Comparison of ENCODE assay signal across 8 cellular contexts in genomic region chr22:41302016-41302767, GRCh38. TPM values are rescaled to one million over a fixed set of nuclear protein-coding genes. Genes with fewer than 3 reads are reported as not detected.
DNase-seq lines count a peak whose midpoint lies in the region; ATAC-seq and TF ChIP-seq lines count a peak whose summit lies in the region.

No MANE protein-coding gene starts in this region.

- H3K36me3 Mint-ChIP-seq in activated CD8-positive, alpha-beta memory T cell treated with anti-CD3 and anti-CD28 coated beads, Interleukin-2, amount 10 ng/mL, durations not matched to agents 7 days and 5 days = peaks cover 5% of the 10 kb centered on the region

- CTCF ChIA-PET in activated CD8-positive, alpha-beta memory T cell treated with anti-CD3 and anti-CD28 coated beads, Interleukin-2, amount 10 ng/mL, durations not matched to agents 7 days and 5 days (lab: Charles Lee) = interaction anchor here (0.8 to 2.7 kb wide), 11 partner anchors 14 to 379 kb away, joined by 3 to 13 read pairs (median 3); partner anchors contain the start of genes ACO2, PHF5A and RANGAP1

- peak overlapping the region; percentile 73 for H3K4me3 Mint-ChIP-seq in activated CD8-positive, alpha-beta memory T cell treated with anti-CD3 and anti-CD28 coated beads, Interleukin-2, amount 10 ng/mL, durations not matched to agents 7 days and 5 days

- H3K4me3 ChIP-seq in fibroblast of pulmonary artery (replicated peaks; ENCODE audit: low read depth, low read length) = peak overlapping the region; percentile 85
- peak overlapping the region; percentile 69 to 93 for H3K4me3 ChIP-seq in neuronal stem cell (ENCODE audit: low read length in 2 of 2)

- no peak for TF ChIP-seq CTCF in fibroblast of pulmonary artery (IDR thresholded peaks at IDR 0.05; ENCODE audit: low read length, missing control alignments)

- H3K36me3 ChIP-seq in neuronal stem cell (replicated peaks in 1 of 2; ENCODE audit: control insufficient read depth in 2 of 2, insufficient read depth in 2 of 2, low read length in 2 of 2) = peaks cover 3 to 17% of the 10 kb centered on the region in 2 donors

- peaks cover 6 to 9% of the 10 kb centered on the region in 2 donors for H3K4me1 ChIP-seq in neuronal stem cell (ENCODE audit: control insufficient read depth in 2 of 2, insufficient read depth in 1 of 2, low read depth in 1 of 2, low read length in 2 of 2)

- H2BK5ac ChIP-seq in neuronal stem cell (ENCODE audit: low read length) = peak overlapping the region; percentile 83

- peak; percentile 8 for DNase-seq in stimulated activated CD4-positive, alpha-beta T cell treated with anti-CD3 and anti-CD28 coated beads, Interleukin-4, amount 100 ng/mL, for 1 hour
- no peak for DNase-seq in stimulated activated CD4-positive, alpha-beta T cell treated with anti-CD3 and anti-CD28 coated beads, Interleukin-2, amount 100 ng/mL, for 48 hours
- DNase-seq in activated CD8-positive, alpha-beta memory T cell treated with anti-CD3 and anti-CD28 coated beads, Interleukin-2, amount 10 ng/mL, durations not matched to agents 7 days and 5 days = no peak
- no peak for DNase-seq in fibroblast of pulmonary artery (ENCODE audit: low read depth)
- peak; percentile 43 for DNase-seq in neuronal stem cell (ENCODE audit: low spot score)

- peak overlapping the region; percentile 57 for H3K4ac ChIP-seq in neuronal stem cell (ENCODE audit: low read length)

- H3K9me3 Mint-ChIP-seq in activated CD8-positive, alpha-beta memory T cell treated with anti-CD3 and anti-CD28 coated beads, Interleukin-2, amount 10 ng/mL, durations not matched to agents 7 days and 5 days (ENCODE audit: low read depth) = no peaks in the 10 kb centered on the region

- H3K27ac ChIP-seq in neuronal stem cell (replicated peaks; ENCODE audit: low read length) = peak overlapping the region; percentile 51

- H4K91ac ChIP-seq in neuronal stem cell (ENCODE audit: low read depth, low read length, poor library complexity) = no peak overlapping the region

- ATAC-seq in activated CD8-positive, alpha-beta memory T cell treated with anti-CD3 and anti-CD28 coated beads, Interleukin-2, amount 10 ng/mL, durations not matched to agents 7 days and 5 days = no peak
- ATAC-seq in GM19395 (IDR thresholded peaks at IDR 0.05; ENCODE audit: unreplicated experiment) (no peak), HG03378 (IDR thresholded peaks at IDR 0.05; ENCODE audit: unreplicated experiment) (no peak), HG03175 (IDR thresholded peaks at IDR 0.05; ENCODE audit: unreplicated experiment) (no peak)

- H3K9ac ChIP-seq in neuronal stem cell (ENCODE audit: low read depth, low read length, poor library complexity) = peak overlapping the region; percentile 90

- no peak overlapping the region for H2BK12ac ChIP-seq in neuronal stem cell (ENCODE audit: low read length)

- no CpG with 5 or more reads among the region's 60 CpGs for WGBS in neuronal stem cell (ENCODE audit: extremely low coverage in 2 of 2, insufficient read length in 2 of 2, insufficient replicate concordance in 1 of 2), 2 donors

- H3K79me1 ChIP-seq in neuronal stem cell (ENCODE audit: low read depth, low read length) = peaks cover 8% of the 10 kb centered on the region

- peaks cover 33% of the 10 kb centered on the region for H3K4me1 Mint-ChIP-seq in activated CD8-positive, alpha-beta memory T cell treated with anti-CD3 and anti-CD28 coated beads, Interleukin-2, amount 10 ng/mL, durations not matched to agents 7 days and 5 days

- H2AK5ac ChIP-seq in neuronal stem cell (ENCODE audit: low read depth, low read length) = peak overlapping the region; percentile 74

- peak overlapping the region; percentile 93 for H3K18ac ChIP-seq in neuronal stem cell (ENCODE audit: low read length)

- no peaks in the 10 kb centered on the region for H3K9me3 ChIP-seq in neuronal stem cell (replicated peaks in 1 of 2; ENCODE audit: control insufficient read depth in 2 of 2, insufficient read depth in 1 of 2, low read depth in 1 of 2, low read length in 2 of 2)

- peak overlapping the region; percentile 98 for H2AFZ ChIP-seq in neuronal stem cell (ENCODE audit: low read length)

- H3K27ac Mint-ChIP-seq in activated CD8-positive, alpha-beta memory T cell treated with anti-CD3 and anti-CD28 coated beads, Interleukin-2, amount 10 ng/mL, durations not matched to agents 7 days and 5 days = peak overlapping the region; percentile 69

- no peaks in the 10 kb centered on the region for H3K27me3 Mint-ChIP-seq in activated CD8-positive, alpha-beta memory T cell treated with anti-CD3 and anti-CD28 coated beads, Interleukin-2, amount 10 ng/mL, durations not matched to agents 7 days and 5 days

- H2BK120ac ChIP-seq in neuronal stem cell (ENCODE audit: low read depth, low read length) = no peak overlapping the region

- H4K8ac ChIP-seq in neuronal stem cell (ENCODE audit: low read depth, low read length) = no peak overlapping the region

- peak overlapping the region; percentile 34 for H2BK15ac ChIP-seq in neuronal stem cell (ENCODE audit: low read length)

- H3K14ac ChIP-seq in neuronal stem cell (ENCODE audit: low read length) = peak overlapping the region; percentile 31

- no peak overlapping the region for H3K23ac ChIP-seq in neuronal stem cell (ENCODE audit: low read depth, low read length, poor library complexity)

- H3K27me3 ChIP-seq in neuronal stem cell (ENCODE audit: control insufficient read depth in 3 of 3, insufficient read depth in 3 of 3, low read depth in 1 of 3, low read length in 3 of 3) = no peaks in the 10 kb centered on the region

- peak overlapping the region; percentile 75 for H3K4me2 ChIP-seq in neuronal stem cell (ENCODE audit: insufficient read depth, low read length, poor library complexity, severe bottlenecking)

RNA-seq across cellular contexts. Expression of gene ZC3H7B, which starts 0.9 kb away (rescaled TPM):
- 10 to 100 TPM; 56.3 to 62.4 TPM for total RNA-seq in activated CD8-positive, alpha-beta memory T cell treated with anti-CD3 and anti-CD28 coated beads, Interleukin-2, amount 10 ng/mL, durations not matched to agents 7 days and 5 days
- polyA plus RNA-seq in neuronal stem cell (2013, experiment 1 of 2) = 38.6 TPM
- polyA plus RNA-seq in neuronal stem cell (2013, experiment 2 of 2) = 38.4 TPM

RNA-seq across cellular contexts. Expression of gene RANGAP1, which starts 16.2 kb away (rescaled TPM):
- 100 to 1,000 TPM; 145 to 155 TPM for total RNA-seq in activated CD8-positive, alpha-beta memory T cell treated with anti-CD3 and anti-CD28 coated beads, Interleukin-2, amount 10 ng/mL, durations not matched to agents 7 days and 5 days
- polyA plus RNA-seq in neuronal stem cell (2013, experiment 1 of 2) = 63.0 TPM
- 61.9 TPM for polyA plus RNA-seq in neuronal stem cell (2013, experiment 2 of 2)

Comparison
In these comparisons a context has a peak if more than half of its experiments do, and no peak if none do; other contexts are left out.
1. DNase-seq: peak in stimulated activated CD4-positive, alpha-beta T cell treated with anti-CD3 and anti-CD28 coated beads, Interleukin-4, amount 100 ng/mL, for 1 hour (single experiment) and neuronal stem cell (single experiment); none in stimulated activated CD4-positive, alpha-beta T cell treated with anti-CD3 and anti-CD28 coated beads, Interleukin-2, amount 100 ng/mL, for 48 hours (0 of 2), activated CD8-positive, alpha-beta memory T cell treated with anti-CD3 and anti-CD28 coated beads, Interleukin-2, amount 10 ng/mL, durations not matched to agents 7 days and 5 days (single experiment) and fibroblast of pulmonary artery (single experiment).